ENCODE assay signal across 8 cellular contexts in genomic region chr19:11092181-11092538, GRCh38. TPM values are rescaled to one million over a fixed set of nuclear protein-coding genes. Genes with fewer than 3 reads are reported as not detected.
DNase-seq lines count a peak whose midpoint lies in the region; ATAC-seq, FAIRE-seq and TF ChIP-seq lines count a peak whose summit lies in the region.

No MANE protein-coding gene starts in this region.

- H3K9me3 Mint-ChIP-seq in astrocyte (ENCODE audit: unreplicated experiment) = no peaks in the 10 kb centered on the region

- no peaks in the 10 kb centered on the region for H3K9me2 ChIP-seq in DOHH2 (replicated peaks; ENCODE audit: control insufficient read depth, low read length)

- DNase-seq in NCI-H226 (peak; percentile 49), astrocyte (ENCODE audit: low read depth) (peak; percentile 65), substantia nigra (lab: John Stamatoyannopoulos, UW) (peak in 2 of 49 donors; percentile 8 to 30), urothelium cell line (ENCODE audit: low spot score) (no peak)

- H3K9me3 ChIP-seq in DOHH2 (ENCODE audit: control insufficient read depth, insufficient read depth, low read length) = no peaks in the 10 kb centered on the region
- H3K9me3 ChIP-seq in astrocyte (ENCODE audit: insufficient read depth, low read depth, low read length) = no peaks in the 10 kb centered on the region

- FAIRE-seq in astrocyte (lab: Jason Lieb, UNC) (no peak), urothelium cell line (lab: Jason Lieb, UNC) (no peak)

- H3K79me2 ChIP-seq in DOHH2 (ENCODE audit: control insufficient read depth, low read length) (peaks cover 82% of the 10 kb centered on the region), astrocyte (ENCODE audit: insufficient read depth, low read length) (peaks cover 65% of the 10 kb centered on the region)

- H4K20me1 ChIP-seq in DOHH2 (ENCODE audit: control insufficient read depth, insufficient read depth, low read depth, low read length) (peaks cover 43% of the 10 kb centered on the region), astrocyte (ENCODE audit: insufficient read depth, low read length) (peaks cover 58% of the 10 kb centered on the region)

- peaks cover 68% of the 10 kb centered on the region for H3K36me3 ChIP-seq in DOHH2 (ENCODE audit: control insufficient read depth, low read length)
- H3K36me3 ChIP-seq in astrocyte (ENCODE audit: insufficient read depth, low read length) = peaks cover 12% of the 10 kb centered on the region

- H2AFZ ChIP-seq in astrocyte (ENCODE audit: low read depth, low read length) = no peak overlapping the region

- H3K27ac ChIP-seq in DOHH2 (ENCODE audit: low read depth, low read length) (no peak overlapping the region), astrocyte (ENCODE audit: low read depth, low read length) (peak overlapping the region; percentile 95), layer of hippocampus (ENCODE audit: low read depth, low read length) (peak overlapping the region; percentile 50), substantia nigra (ENCODE audit: low read depth, low read length, poor library complexity, severe bottlenecking) (peak overlapping the region; percentile 91)

- TF ChIP-seq CTCF in DOHH2 (IDR thresholded peaks at IDR 0.05; ENCODE audit: low read depth, low read length, poor library complexity, severe bottlenecking) (no peak), astrocyte (IDR thresholded peaks at IDR 0.05; ENCODE audit: insufficient read depth, low read depth, low read length) (no peak)

- peak overlapping the region; percentile 96 for H3K4me2 ChIP-seq in DOHH2 (ENCODE audit: low read length)
- H3K4me2 ChIP-seq in astrocyte (ENCODE audit: low read length) = peak overlapping the region; percentile 91

- peak overlapping the region; percentile 62 for H3K4me3 Mint-ChIP-seq in astrocyte (ENCODE audit: unreplicated experiment)

- H3K27me3 Mint-ChIP-seq in astrocyte (ENCODE audit: low read depth, unreplicated experiment) = no peaks in the 10 kb centered on the region

- ATAC-seq in HG03280 (IDR thresholded peaks at IDR 0.05; ENCODE audit: unreplicated experiment) = no peak
- ATAC-seq in HG03439 (IDR thresholded peaks at IDR 0.05; ENCODE audit: unreplicated experiment) = no peak

- H3K36me3 Mint-ChIP-seq in astrocyte (ENCODE audit: low read depth, unreplicated experiment) = peaks cover 10% of the 10 kb centered on the region

- H3K27ac Mint-ChIP-seq in astrocyte (ENCODE audit: unreplicated experiment) = peak overlapping the region; percentile 99

- H3K4me3 ChIP-seq in DOHH2 (ENCODE audit: low read length) (peak overlapping the region; percentile 96), astrocyte (ENCODE audit: insufficient read depth, low read depth, low read length) (peak overlapping the region; percentile 11)

- peaks cover 63% of the 10 kb centered on the region for H3K4me1 ChIP-seq in DOHH2 (ENCODE audit: control insufficient read depth, low read length)
- peaks cover 52% of the 10 kb centered on the region for H3K4me1 ChIP-seq in astrocyte (ENCODE audit: insufficient read depth, low read length)

- peaks cover 12% of the 10 kb centered on the region; the same call in 1 of the 2 replicates for H3F3A ChIP-seq in DOHH2 (ENCODE audit: control insufficient read depth, insufficient read depth)

- peaks cover 31% of the 10 kb centered on the region for H3K4me1 Mint-ChIP-seq in astrocyte (ENCODE audit: low read depth, unreplicated experiment)

- H3K27me3 ChIP-seq in DOHH2 (ENCODE audit: control insufficient read depth, low read length) (peaks cover 38% of the 10 kb centered on the region), astrocyte (ENCODE audit: insufficient read depth, low read length) (no peaks in the 10 kb centered on the region), layer of hippocampus (ENCODE audit: control insufficient read depth, insufficient read depth, low read length) (no peaks in the 10 kb centered on the region)

- H3K9ac ChIP-seq in astrocyte (ENCODE audit: low read length) = peak overlapping the region; percentile 99

RNA-seq across cellular contexts. Expression of gene LDLR, which starts 2.9 kb away (rescaled TPM):
- total RNA-seq in astrocyte = 120 and 153 TPM in 2 replicates
